ENCODE assay signal across 12 cellular contexts in the genomic region with DNA sequence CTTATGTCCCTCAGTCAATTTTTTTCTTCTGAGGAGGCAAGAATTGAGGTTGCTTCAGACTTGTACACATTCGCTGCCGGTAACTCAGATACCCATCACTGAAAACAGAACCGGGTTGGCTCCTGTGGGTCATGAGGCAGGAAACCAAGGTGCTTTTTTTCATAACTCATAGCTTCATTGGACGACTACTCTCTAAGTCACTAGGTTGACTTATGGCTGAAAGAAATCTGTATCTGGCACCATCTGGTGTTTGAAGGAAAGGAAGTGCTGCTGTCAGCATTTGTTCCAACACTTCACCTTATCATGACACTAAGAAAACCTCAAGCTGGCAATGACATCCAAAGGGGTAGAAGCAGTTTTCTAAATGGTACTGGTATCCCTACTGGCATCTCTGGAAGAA.
DNase-seq lines count a peak whose midpoint lies in the region; ATAC-seq and TF ChIP-seq lines count a peak whose summit lies in the region.
"Had no signal": no experiment of that assay in that cellular context is flagged by ENCODE, and none has a peak within 500 bp of the region (broad histone marks: within the 10 kb centered on the region; RNA-seq: fewer than 3 reads in every experiment).

No MANE protein-coding gene starts in this region.

- no TSS peak for BruUV-seq in OCI-LY7 (replicated peaks; lab: Mats Ljungman, UMichigan)

- H3K27ac ChIP-seq in CD4-positive, alpha-beta T cell (ENCODE audit: low read depth, low read length) = no peak overlapping the region
- H3K27ac ChIP-seq in Karpas-422 (ENCODE audit: low read length) (no peak overlapping the region), left lung (no peak overlapping the region), OCI-LY7 (ENCODE audit: low read depth, low read length, poor library complexity, severe bottlenecking) (no peak overlapping the region)
- H3K27ac ChIP-seq: prostate gland had no signal

- intact Hi-C loops in CD4-positive, alpha-beta T cell (cut with DNase I, micrococcal nuclease) = loop anchor here in 1 of 2 experiments (1.0 to 10.0 kb wide), 2 partner anchors 21 to 128 kb away; no protein-coding TSS in a partner anchor
- intact Hi-C loops in activated CD4-positive, alpha-beta memory T cell treated with anti-CD3 and anti-CD28 coated beads for 36 hours (cut with micrococcal nuclease) = loop anchor here (1.0 to 2.0 kb wide), 6 partner anchors 21 to 184 kb away; partner anchors contain the start of gene SFT2D2
- intact Hi-C loops in left lung (cut with DNase I) = no loop called here
- intact Hi-C loops in OCI-LY7 (cut with micrococcal nuclease; ENCODE audit: unreplicated experiment) = no loop called here

- no peaks in the 10 kb centered on the region for H3K9me2 ChIP-seq in Karpas-422 (replicated peaks; ENCODE audit: insufficient read depth, low read length)
- no peaks in the 10 kb centered on the region for H3K9me2 ChIP-seq in OCI-LY7 (ENCODE audit: insufficient read depth, low read length)

- H3K4me1 ChIP-seq in Karpas-422 (ENCODE audit: low read length) (no peaks in the 10 kb centered on the region), left lung (no peaks in the 10 kb centered on the region), OCI-LY7 (ENCODE audit: insufficient read depth, low read length, poor library complexity, severe bottlenecking) (no peaks in the 10 kb centered on the region), HAP-1 (no peaks in the 10 kb centered on the region)
- H3K4me1 ChIP-seq: prostate gland had no signal

- H3K36me3 Mint-ChIP-seq in CD4-positive, alpha-beta T cell (ENCODE audit: low read depth) = no peaks in the 10 kb centered on the region
- no peaks in the 10 kb centered on the region for H3K36me3 Mint-ChIP-seq in activated CD4-positive, alpha-beta memory T cell treated with anti-CD3 and anti-CD28 coated beads for 36 hours

- H3K79me2 ChIP-seq in Karpas-422 (ENCODE audit: low read length) = no peaks in the 10 kb centered on the region
- H3K79me2 ChIP-seq in OCI-LY7 (ENCODE audit: insufficient read depth, low read depth, low read length) = no peaks in the 10 kb centered on the region

- peaks cover 28% of the 10 kb centered on the region for H3K4me1 Mint-ChIP-seq in CD4-positive, alpha-beta T cell (ENCODE audit: low read depth)
- peaks cover 41% of the 10 kb centered on the region for H3K4me1 Mint-ChIP-seq in activated CD4-positive, alpha-beta memory T cell treated with anti-CD3 and anti-CD28 coated beads for 36 hours (ENCODE audit: low read depth)

- peak overlapping the region; percentile 60 for H3K4me3 Mint-ChIP-seq in CD4-positive, alpha-beta T cell
- H3K4me3 Mint-ChIP-seq in activated CD4-positive, alpha-beta memory T cell treated with anti-CD3 and anti-CD28 coated beads for 36 hours = peak overlapping the region; percentile 4

- H3K4me3 ChIP-seq in Karpas-422 (ENCODE audit: low read length) (no peak overlapping the region), left lung (no peak overlapping the region), OCI-LY7 (ENCODE audit: low read depth, low read length, poor library complexity, severe bottlenecking) (no peak overlapping the region), HAP-1 (no peak overlapping the region)
- H3K4me3 ChIP-seq: prostate gland had no signal

- H4K20me1 ChIP-seq in Karpas-422 (ENCODE audit: insufficient read depth, low read depth, low read length) (no peaks in the 10 kb centered on the region), OCI-LY7 (ENCODE audit: insufficient read depth, low read length) (no peaks in the 10 kb centered on the region)

- in situ Hi-C loops in HAP-1 (cut with MboI; ENCODE audit: low sequenced_read_pairs) = no loop called here

- no peak overlapping the region for H2AFZ ChIP-seq in Karpas-422 (ENCODE audit: low read length)
- no peak overlapping the region for H2AFZ ChIP-seq in OCI-LY7 (ENCODE audit: low read length)

- POLR2A ChIA-PET in CD4-positive, alpha-beta T cell (lab: Charles Lee) = interaction anchor here (0.7 to 1.7 kb wide), 6 partner anchors 15 to 108 kb away, joined by 3 to 32 read pairs (median 4); no protein-coding TSS in a partner anchor
- POLR2A ChIA-PET in activated CD4-positive, alpha-beta memory T cell treated with anti-CD3 and anti-CD28 coated beads for 36 hours (lab: Charles Lee) = no interaction called here
- POLR2A ChIA-PET in OCI-LY7 (lab: Charles Lee) = no interaction called here

- DNase-seq in CD4-positive, alpha-beta T cell = peak in 8 of 10 experiments; percentile 9 to 40 (median 24)
- DNase-seq in Karpas-422 = peak; percentile 44
- peak; percentile 73 for DNase-seq in activated CD4-positive, alpha-beta memory T cell treated with anti-CD3 and anti-CD28 coated beads for 36 hours
- DNase-seq in left lung = no peak
- no peak for DNase-seq in OCI-LY7 (ENCODE audit: low spot score)
- DNase-seq in HAP-1 (ENCODE audit: low spot score in 2 of 2) = no peak
- DNase-seq: dermis blood vessel endothelial cell, NCI-H1436 had no signal

- no peak overlapping the region for H3K9ac ChIP-seq in Karpas-422 (ENCODE audit: low read length)

- no peaks in the 10 kb centered on the region for H3K9me3 ChIP-seq in CD4-positive, alpha-beta T cell (ENCODE audit: control insufficient read depth, low read length)
- no peaks in the 10 kb centered on the region for H3K9me3 ChIP-seq in Karpas-422 (ENCODE audit: low read length)
- H3K9me3 ChIP-seq in left lung = no peaks in the 10 kb centered on the region
- no peaks in the 10 kb centered on the region for H3K9me3 ChIP-seq in OCI-LY7 (ENCODE audit: low read length)
- peaks cover 2% of the 10 kb centered on the region; the same call in 1 of the 2 replicates for H3K9me3 ChIP-seq in HAP-1
- H3K9me3 ChIP-seq: prostate gland had no signal

- H3K36me3 ChIP-seq in Karpas-422 (ENCODE audit: insufficient read depth, low read length) = no peaks in the 10 kb centered on the region
- H3K36me3 ChIP-seq in left lung = no peaks in the 10 kb centered on the region
- H3K36me3 ChIP-seq in OCI-LY7 (ENCODE audit: insufficient read depth, low read length) = no peaks in the 10 kb centered on the region
- H3K36me3 ChIP-seq in HAP-1 (replicated peaks) = no peaks in the 10 kb centered on the region
- H3K36me3 ChIP-seq: prostate gland had no signal

- peak; percentile 95 for ATAC-seq in CD4-positive, alpha-beta T cell (ENCODE audit: poor library complexity)
- ATAC-seq in left lung (peak; percentile 42), GM21723 (IDR thresholded peaks at IDR 0.05; ENCODE audit: unreplicated experiment) (no peak), GM21423 (IDR thresholded peaks at IDR 0.05; ENCODE audit: unreplicated experiment) (no peak)
- ATAC-seq: Panc1 had no signal

- H3K9me3 Mint-ChIP-seq in CD4-positive, alpha-beta T cell = no peaks in the 10 kb centered on the region
- no peaks in the 10 kb centered on the region for H3K9me3 Mint-ChIP-seq in activated CD4-positive, alpha-beta memory T cell treated with anti-CD3 and anti-CD28 coated beads for 36 hours

- CTCF ChIA-PET in CD4-positive, alpha-beta T cell (lab: Charles Lee) = interaction anchor here (0.9 to 3.3 kb wide), 6 partner anchors 15 to 128 kb away, joined by 3 to 41 read pairs (median 4); no protein-coding TSS in a partner anchor
- CTCF ChIA-PET in activated CD4-positive, alpha-beta memory T cell treated with anti-CD3 and anti-CD28 coated beads for 36 hours (lab: Charles Lee) = interaction anchor here (0.8 to 5.8 kb wide), 6 partner anchors 15 to 280 kb away, joined by 3 to 126 read pairs (median 6); no protein-coding TSS in a partner anchor
- CTCF ChIA-PET in OCI-LY7 (lab: Charles Lee; ENCODE audit: unreplicated experiment) = no interaction called here

- H3K27ac Mint-ChIP-seq in CD4-positive, alpha-beta T cell = peak overlapping the region; percentile 56
- H3K27ac Mint-ChIP-seq in activated CD4-positive, alpha-beta memory T cell treated with anti-CD3 and anti-CD28 coated beads for 36 hours = peak overlapping the region; percentile 55

- H3K27me3 ChIP-seq in CD4-positive, alpha-beta T cell (ENCODE audit: control insufficient read depth, insufficient read depth, low read length) = no peaks in the 10 kb centered on the region
- no peaks in the 10 kb centered on the region for H3K27me3 ChIP-seq in Karpas-422 (ENCODE audit: low read length)
- H3K27me3 ChIP-seq in left lung = no peaks in the 10 kb centered on the region
- peaks cover 12% of the 10 kb centered on the region for H3K27me3 ChIP-seq in HAP-1 (ENCODE audit: low read depth)

- TF ChIP-seq CTCF in CD4-positive, alpha-beta T cell (IDR thresholded peaks at IDR 0.05) = no peak
- TF ChIP-seq CTCF in left lung (IDR thresholded peaks at IDR 0.05) = no peak
- no peak for TF ChIP-seq CTCF in OCI-LY7 (conservative IDR thresholded peaks at IDR 0.05; ENCODE audit: low read length)

- H3K4me2 ChIP-seq in Karpas-422 (ENCODE audit: low read depth, low read length, poor library complexity, severe bottlenecking) (no peak overlapping the region), OCI-LY7 (ENCODE audit: low read length) (no peak overlapping the region)

- H3K27me3 Mint-ChIP-seq in CD4-positive, alpha-beta T cell = no peaks in the 10 kb centered on the region
- no peaks in the 10 kb centered on the region for H3K27me3 Mint-ChIP-seq in activated CD4-positive, alpha-beta memory T cell treated with anti-CD3 and anti-CD28 coated beads for 36 hours

Comparison
In these comparisons a context has a peak if more than half of its experiments do, and no peak if none do; other contexts are left out.
1. ATAC-seq: peak in CD4-positive, alpha-beta T cell (single experiment) and left lung (single experiment); none in GM21723 (single experiment) and GM21423 (single experiment).
2. DNase-seq: peak in CD4-positive, alpha-beta T cell (8 of 10), Karpas-422 (single experiment) and activated CD4-positive, alpha-beta memory T cell treated with anti-CD3 and anti-CD28 coated beads for 36 hours (single experiment); none in left lung (0 of 2), OCI-LY7 (single experiment) and HAP-1 (0 of 2).